Comparison of ENCODE assay signal across 10 cellular contexts in the genomic region with DNA sequence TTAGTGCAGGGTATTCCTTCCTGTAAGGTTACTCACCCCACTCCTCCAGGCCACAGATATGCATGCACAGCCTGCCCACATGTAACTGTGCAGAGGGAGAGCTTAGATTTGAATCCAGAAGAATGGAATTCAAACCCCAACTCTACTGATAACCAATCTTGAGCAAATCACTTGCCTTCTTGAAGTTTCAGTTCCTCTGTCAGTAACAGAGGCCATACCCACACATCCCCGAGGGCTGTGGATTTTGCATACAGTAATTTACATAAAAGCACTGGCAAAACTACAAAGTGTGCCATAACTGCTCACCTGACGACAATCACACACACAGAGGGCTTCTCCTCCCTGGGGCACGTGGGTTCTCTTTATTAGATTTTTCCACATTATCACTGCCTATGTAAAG. TPM values are rescaled to one million over a fixed set of nuclear protein-coding genes. Genes with fewer than 3 reads are reported as not detected.
DNase-seq lines count a peak whose midpoint lies in the region; ATAC-seq and TF ChIP-seq lines count a peak whose summit lies in the region.
"Had no signal": no experiment of that assay in that cellular context is flagged by ENCODE, and none has a peak within 500 bp of the region (broad histone marks: within the 10 kb centered on the region; RNA-seq: fewer than 3 reads in every experiment).

No MANE protein-coding gene starts in this region.

- H3K4me2 ChIP-seq in H9 (ENCODE audit: insufficient read depth, insufficient read length, low read length) (no peak overlapping the region), osteoblast (ENCODE audit: insufficient read depth, low read length) (no peak overlapping the region)

- H3K27ac Mint-ChIP-seq in activated naive CD8-positive, alpha-beta T cell treated with anti-CD3 and anti-CD28 coated beads for 36 hours = peak overlapping the region; percentile 97
- H3K27ac Mint-ChIP-seq in H9 = no peak overlapping the region

- peak; percentile 17 for TF ChIP-seq POLR2A in GM15510 (IDR thresholded peaks at IDR 0.05; ENCODE audit: borderline replicate concordance, extremely low read depth, insufficient read length)

- H2BK15ac ChIP-seq in H9 (ENCODE audit: low read depth, low read length) = no peak overlapping the region

- H3K56ac ChIP-seq in H9 (ENCODE audit: insufficient read length, low read depth, low read length) = no peak overlapping the region

- H2AK5ac ChIP-seq in H9 (ENCODE audit: insufficient read length, low read length) = no peak overlapping the region

- H2BK120ac ChIP-seq in H9 (ENCODE audit: low read depth, low read length, poor library complexity, severe bottlenecking) = no peak overlapping the region

- H3K23ac ChIP-seq in H9 (ENCODE audit: insufficient read length, low read depth, low read length) = no peak overlapping the region

- no peaks in the 10 kb centered on the region for H3K27me3 Mint-ChIP-seq in activated naive CD8-positive, alpha-beta T cell treated with anti-CD3 and anti-CD28 coated beads for 36 hours
- H3K27me3 Mint-ChIP-seq in H9 (ENCODE audit: low read depth) = peaks cover 25% of the 10 kb centered on the region

- DNase-seq in activated naive CD8-positive, alpha-beta T cell treated with anti-CD3 and anti-CD28 coated beads for 36 hours = peak; percentile 46
- DNase-seq in H9 = no peak
- DNase-seq in central memory CD4-positive, alpha-beta T cell = no peak
- no peak for DNase-seq in osteoblast (ENCODE audit: insufficient read length, low spot score, missing footprints)
- no peak for DNase-seq in cerebellar cortex (ENCODE audit: low spot score)

- TF ChIP-seq CTCF in H9 (conservative IDR thresholded peaks at IDR 0.05) (no peak), osteoblast (IDR thresholded peaks at IDR 0.05; ENCODE audit: extremely low read depth, low read depth, low read length) (no peak)

- no peaks in the 10 kb centered on the region for H3K9me3 Mint-ChIP-seq in activated naive CD8-positive, alpha-beta T cell treated with anti-CD3 and anti-CD28 coated beads for 36 hours
- no peaks in the 10 kb centered on the region for H3K9me3 Mint-ChIP-seq in H9

- H3K79me2 ChIP-seq in H9 (ENCODE audit: insufficient read depth, low read length) = no peaks in the 10 kb centered on the region
- no peaks in the 10 kb centered on the region for H3K79me2 ChIP-seq in osteoblast (ENCODE audit: insufficient read depth, low read length)

- no peak overlapping the region for H3K18ac ChIP-seq in H9 (ENCODE audit: insufficient read length, low read depth, low read length)

- H3K27ac ChIP-seq in H9 (ENCODE audit: insufficient read length, low read depth, low read length) (no peak overlapping the region), osteoblast (ENCODE audit: low read depth, low read length) (no peak overlapping the region)
- H3K27ac ChIP-seq: neutrophil had no signal

- H2BK20ac ChIP-seq in H9 (ENCODE audit: low read depth, low read length, poor library complexity, severe bottlenecking) = no peak overlapping the region

- H3K4me3 Mint-ChIP-seq in activated naive CD8-positive, alpha-beta T cell treated with anti-CD3 and anti-CD28 coated beads for 36 hours = peak overlapping the region; percentile 48
- no peak overlapping the region for H3K4me3 Mint-ChIP-seq in H9

- H3K4me1 Mint-ChIP-seq in activated naive CD8-positive, alpha-beta T cell treated with anti-CD3 and anti-CD28 coated beads for 36 hours = peaks cover 94% of the 10 kb centered on the region
- H3K4me1 Mint-ChIP-seq in H9 = peaks cover 30 to 34% of the 10 kb centered on the region in 2 experiments

- no peak overlapping the region for H3K9ac ChIP-seq in H9 (ENCODE audit: extremely low read depth, insufficient read length, low read length)

- H3K14ac ChIP-seq in H9 (ENCODE audit: insufficient read depth, low read length) = no peak overlapping the region

- H3K9me3 ChIP-seq in H9 (ENCODE audit: control insufficient read depth, low read depth, low read length) (no peaks in the 10 kb centered on the region), osteoblast (ENCODE audit: low read depth, low read length) (no peaks in the 10 kb centered on the region)
- H3K9me3 ChIP-seq: neutrophil had no signal

- WGBS in H9 (ENCODE audit: extremely low coverage, insufficient read length, low lambda C conversion rate) = no CpG with 5 or more reads among the region's 3 CpGs

- no peak overlapping the region for H2BK12ac ChIP-seq in H9 (ENCODE audit: insufficient read length, low read depth, low read length)

- peak; percentile 95 for ATAC-seq in GM21367 (IDR thresholded peaks at IDR 0.05; ENCODE audit: unreplicated experiment)
- peak; percentile 95 for ATAC-seq in HG03442 (IDR thresholded peaks at IDR 0.05; ENCODE audit: unreplicated experiment)

- no peak overlapping the region for H4K5ac ChIP-seq in H9 (ENCODE audit: insufficient read length, low read depth, low read length)

- no peaks in the 10 kb centered on the region for H4K20me1 ChIP-seq in H9 (ENCODE audit: control insufficient read depth, insufficient read depth, insufficient read length)
- no peaks in the 10 kb centered on the region for H4K20me1 ChIP-seq in osteoblast (ENCODE audit: insufficient read depth, low read length)

- H2AFZ ChIP-seq in H9 (ENCODE audit: low read length) (no peak overlapping the region), osteoblast (ENCODE audit: low read length) (no peak overlapping the region)

- H3K4me3 ChIP-seq in osteoblast (ENCODE audit: insufficient read depth, low read length) = no peak overlapping the region

- H3K27me3 ChIP-seq in H9 (ENCODE audit: insufficient read depth, low read length) (no peaks in the 10 kb centered on the region), osteoblast (ENCODE audit: insufficient read depth, low read length) (peaks cover 13% of the 10 kb centered on the region)

- no peak overlapping the region for H2BK5ac ChIP-seq in H9 (ENCODE audit: insufficient read length, low read length)

- H3K36me3 Mint-ChIP-seq in activated naive CD8-positive, alpha-beta T cell treated with anti-CD3 and anti-CD28 coated beads for 36 hours = peaks cover 72% of the 10 kb centered on the region
- H3K36me3 Mint-ChIP-seq in H9 (ENCODE audit: insufficient read depth in 1 of 3, low read depth in 3 of 3) = no peaks in the 10 kb centered on the region

- H4K8ac ChIP-seq in H9 (replicated peaks; ENCODE audit: insufficient read length, low read depth, low read length) = no peak overlapping the region

- no peak overlapping the region for H3T11ph ChIP-seq in H9 (ENCODE audit: low read length)

- no peaks in the 10 kb centered on the region for H3K36me3 ChIP-seq in osteoblast (ENCODE audit: insufficient read depth, low read length)
- H3K36me3 ChIP-seq: neutrophil had no signal

- no peak overlapping the region for H4K91ac ChIP-seq in H9 (ENCODE audit: insufficient read length, low read depth, low read length)

- H3K79me1 ChIP-seq in H9 (ENCODE audit: insufficient read depth, low read depth, low read length, poor library complexity, severe bottlenecking) = no peaks in the 10 kb centered on the region

- H3K4me1 ChIP-seq in H9 (ENCODE audit: insufficient read depth, low read length) = peaks cover 11% of the 10 kb centered on the region; the same call in 1 of the 2 replicates
- H3K4me1 ChIP-seq in osteoblast (ENCODE audit: insufficient read depth, low read length) = no peaks in the 10 kb centered on the region

- no peak overlapping the region for H3K4ac ChIP-seq in H9 (ENCODE audit: low read depth, low read length)

- no peaks in the 10 kb centered on the region for H3K23me2 ChIP-seq in H9 (ENCODE audit: insufficient read length, low read depth, low read length, poor library complexity, severe bottlenecking)

RNA-seq across cellular contexts. Expression of a gene that starts 18.7 kb away (rescaled TPM):
- 100 to 1,000 TPM; 166 TPM for total RNA-seq in activated naive CD8-positive, alpha-beta T cell treated with anti-CD3 and anti-CD28 coated beads for 36 hours
- total RNA-seq in H9 (2021) (0.90 and 1.2 TPM in 2 replicates), osteoblast (not detected in 2 replicates)
- total RNA-seq: endothelial cell of umbilical vein had no signal

RNA-seq across cellular contexts. Expression of a gene that starts 53.9 kb away (rescaled TPM):
- 10 to 100 TPM; 11.2 to 11.3 TPM for total RNA-seq in activated naive CD8-positive, alpha-beta T cell treated with anti-CD3 and anti-CD28 coated beads for 36 hours
- total RNA-seq in H9 (2021) = 19.8 and 20.6 TPM in 2 replicates
- total RNA-seq in osteoblast = 133 and 150 TPM in 2 replicates

Comparison
In these comparisons a context has a peak if more than half of its experiments do, and no peak if none do; other contexts are left out.
1. RNA of a gene that starts 18.7 kb away (total RNA-seq): 166 TPM in activated naive CD8-positive, alpha-beta T cell treated with anti-CD3 and anti-CD28 coated beads for 36 hours; 0.90 to 1.2 TPM in H9 and not detected in osteoblast; every median in the first group is over 10 times any median in the second.